13 cellular contexts compared by ENCODE assay signal in genomic region chr15:88769161-88769971, GRCh38. TPM values are rescaled to one million over a fixed set of nuclear protein-coding genes. Genes with fewer than 3 reads are reported as not detected.
DNase-seq lines count a peak whose midpoint lies in the region; ATAC-seq, FAIRE-seq and TF ChIP-seq lines count a peak whose summit lies in the region.
"Had no signal": no experiment of that assay in that cellular context is flagged by ENCODE, and none has a peak within 500 bp of the region (broad histone marks: within the 10 kb centered on the region; RNA-seq: fewer than 3 reads in every experiment).

No MANE protein-coding gene starts in this region.

- intact Hi-C loops in activated CD8-positive, alpha-beta T cell treated with anti-CD3 and anti-CD28 coated beads for 36 hours (cut with micrococcal nuclease), result no loop called here
- intact Hi-C loops in tibial artery (cut with DNase I; ENCODE audit: low total_unique reads), result no loop called here

- dilution Hi-C loops in keratinocyte (cut with MboI; ENCODE audit: extremely low pct_ligation_motif_present, low sequenced_read_pairs), result no loop called here

- H3K27ac ChIP-seq in keratinocyte (ENCODE audit: control insufficient read depth, insufficient read depth, low read length) (no peak overlapping the region), tibial artery (peak overlapping the region; percentile 31 to 73)
- H3K27ac ChIP-seq: left lung, right lobe of liver, VCaP had no signal

- peak; percentile 42 for ATAC-seq in activated CD8-positive, alpha-beta T cell treated with anti-CD3 and anti-CD28 coated beads for 36 hours
- ATAC-seq in activated CD8-positive, alpha-beta T cell treated with anti-CD3 and anti-CD28 coated beads, Interleukin-2, amount 10 ng/mL, durations not matched to agents 7 days and 5 days, result no peak
- no peak for ATAC-seq in HG03097 (IDR thresholded peaks at IDR 0.05; ENCODE audit: low FRiP score, unreplicated experiment)
- no peak for ATAC-seq in activated T-helper 17 cell treated with anti-CD3 and anti-CD28 coated beads, Interleukin-2, amount 50 U/mL, for 72 hours (replicated peaks)
- ATAC-seq: left lung had no signal

- no peak for TF ChIP-seq CTCF in activated CD8-positive, alpha-beta T cell treated with anti-CD3 and anti-CD28 coated beads for 36 hours (IDR thresholded peaks at IDR 0.05)
- no peak for TF ChIP-seq CTCF in choroid plexus epithelial cell (conservative IDR thresholded peaks at IDR 0.05; ENCODE audit: low read depth, low read length)
- no peak for TF ChIP-seq CTCF in keratinocyte (optimal IDR thresholded peaks at IDR 0.05 in 1 of 3, IDR thresholded peaks at IDR 0.05 in 1 of 3, conservative IDR thresholded peaks at IDR 0.05 in 1 of 3; ENCODE audit: extremely low read depth in 1 of 3, insufficient read depth in 2 of 3, low read length in 3 of 3)
- no peak for TF ChIP-seq CTCF in tibial artery (IDR thresholded peaks at IDR 0.05)

- H2AFZ ChIP-seq in keratinocyte (ENCODE audit: control insufficient read depth, low read length), result no peak overlapping the region

- H3K36me3 Mint-ChIP-seq in activated CD8-positive, alpha-beta T cell treated with anti-CD3 and anti-CD28 coated beads for 36 hours (ENCODE audit: low read depth), result no peaks in the 10 kb centered on the region
- no peaks in the 10 kb centered on the region for H3K36me3 Mint-ChIP-seq in activated CD8-positive, alpha-beta T cell treated with anti-CD3 and anti-CD28 coated beads, Interleukin-2, amount 10 ng/mL, durations not matched to agents 7 days and 5 days (ENCODE audit: low read depth)
- H3K36me3 Mint-ChIP-seq in activated T-helper 17 cell treated with anti-CD3 and anti-CD28 coated beads, Interleukin-2, amount 50 U/mL, for 72 hours (ENCODE audit: low read depth), result no peaks in the 10 kb centered on the region

- no peaks in the 10 kb centered on the region for H4K20me1 ChIP-seq in keratinocyte (ENCODE audit: control insufficient read depth, extremely low read depth, insufficient read depth, low read length)

- H3K27ac Mint-ChIP-seq in activated CD8-positive, alpha-beta T cell treated with anti-CD3 and anti-CD28 coated beads for 36 hours, result no peak overlapping the region
- no peak overlapping the region for H3K27ac Mint-ChIP-seq in activated CD8-positive, alpha-beta T cell treated with anti-CD3 and anti-CD28 coated beads, Interleukin-2, amount 10 ng/mL, durations not matched to agents 7 days and 5 days
- H3K27ac Mint-ChIP-seq in activated T-helper 17 cell treated with anti-CD3 and anti-CD28 coated beads, Interleukin-2, amount 50 U/mL, for 72 hours, result no peak overlapping the region

- H3K36me3 ChIP-seq in keratinocyte (ENCODE audit: control insufficient read depth in 2 of 2, extremely low read depth in 1 of 2, insufficient read depth in 2 of 2, low read length in 2 of 2) (no peaks in the 10 kb centered on the region), tibial artery (no peaks in the 10 kb centered on the region)
- H3K36me3 ChIP-seq: left lung, right lobe of liver had no signal

- H3K4me1 ChIP-seq in keratinocyte (ENCODE audit: control insufficient read depth, extremely low read depth, insufficient read depth, low read length) (no peaks in the 10 kb centered on the region), tibial artery (peaks cover 0 to 10% (median 6%) of the 10 kb centered on the region in 4 donors)
- H3K4me1 ChIP-seq: left lung, right lobe of liver had no signal

- H3K9me1 ChIP-seq in keratinocyte (ENCODE audit: control insufficient read depth, extremely low read depth, insufficient read depth, low read length), result no peaks in the 10 kb centered on the region

- H3K9me3 ChIP-seq in keratinocyte (ENCODE audit: control insufficient read depth, low read depth, low read length), result peaks cover 2% of the 10 kb centered on the region
- H3K9me3 ChIP-seq in tibial artery, result no peaks in the 10 kb centered on the region
- H3K9me3 ChIP-seq: right lobe of liver had no signal

- no peak for FAIRE-seq in keratinocyte (lab: Jason Lieb, UNC)

- no peaks in the 10 kb centered on the region for H3K79me2 ChIP-seq in keratinocyte (ENCODE audit: control insufficient read depth, insufficient read depth, low read length)

- POLR2A ChIA-PET in activated CD8-positive, alpha-beta T cell treated with anti-CD3 and anti-CD28 coated beads for 36 hours (lab: Charles Lee), result no interaction called here
- POLR2A ChIA-PET in activated CD8-positive, alpha-beta T cell treated with anti-CD3 and anti-CD28 coated beads, Interleukin-2, amount 10 ng/mL, durations not matched to agents 7 days and 5 days (lab: Charles Lee), result interaction anchor here (0.6 kb wide), 1 partner anchor 57 kb away, joined by 8 read pairs; no protein-coding TSS in a partner anchor

- CTCF ChIA-PET in activated CD8-positive, alpha-beta T cell treated with anti-CD3 and anti-CD28 coated beads for 36 hours (lab: Charles Lee), result interaction anchor here (1.6 kb wide), 1 partner anchor 44 kb away, joined by 3 read pairs; no protein-coding TSS in a partner anchor
- CTCF ChIA-PET in activated CD8-positive, alpha-beta T cell treated with anti-CD3 and anti-CD28 coated beads, Interleukin-2, amount 10 ng/mL, durations not matched to agents 7 days and 5 days (lab: Charles Lee), result no interaction called here

- peaks cover 29% of the 10 kb centered on the region for H3K27me3 ChIP-seq in keratinocyte (ENCODE audit: control insufficient read depth, extremely low read depth, insufficient read depth, low read length)
- no peaks in the 10 kb centered on the region for H3K27me3 ChIP-seq in tibial artery
- H3K27me3 ChIP-seq: right lobe of liver had no signal

- DNase-seq in activated CD8-positive, alpha-beta T cell treated with anti-CD3 and anti-CD28 coated beads for 36 hours, result peak; percentile 17
- DNase-seq in activated CD8-positive, alpha-beta T cell treated with anti-CD3 and anti-CD28 coated beads, Interleukin-2, amount 10 ng/mL, durations not matched to agents 7 days and 5 days, result no peak
- DNase-seq in choroid plexus epithelial cell (ENCODE audit: low read depth) (peak; percentile 4), keratinocyte (ENCODE audit: low read depth, low spot score) (no peak), tibial artery (peak in 1 of 2 donors; percentile 69)
- no peak for DNase-seq in activated CD4-positive, CD25-positive, alpha-beta regulatory T cell treated with anti-CD3 and anti-CD28 coated beads, Interleukin-2, amount 50 U/mL, for 72 hours
- DNase-seq: activated effector memory CD4-positive, alpha-beta T cell treated with Interleukin-2 at 50 U/mL for 16 hours; NCI-H1105; right lobe of liver had no signal

- peak overlapping the region; percentile 10 for H3K4me2 ChIP-seq in keratinocyte (ENCODE audit: control insufficient read depth, extremely low read depth, insufficient read depth, low read depth, low read length)

- H3K9ac ChIP-seq in keratinocyte (ENCODE audit: control insufficient read depth, extremely low read depth, insufficient read depth, low read length), result no peak overlapping the region

- peaks cover 35% of the 10 kb centered on the region for H3K27me3 Mint-ChIP-seq in activated CD8-positive, alpha-beta T cell treated with anti-CD3 and anti-CD28 coated beads for 36 hours
- H3K27me3 Mint-ChIP-seq in activated CD8-positive, alpha-beta T cell treated with anti-CD3 and anti-CD28 coated beads, Interleukin-2, amount 10 ng/mL, durations not matched to agents 7 days and 5 days (ENCODE audit: low read depth), result peaks cover 29% of the 10 kb centered on the region
- peaks cover 35% of the 10 kb centered on the region for H3K27me3 Mint-ChIP-seq in activated T-helper 17 cell treated with anti-CD3 and anti-CD28 coated beads, Interleukin-2, amount 50 U/mL, for 72 hours

- no peak overlapping the region for H3K4me3 Mint-ChIP-seq in activated CD8-positive, alpha-beta T cell treated with anti-CD3 and anti-CD28 coated beads for 36 hours
- H3K4me3 Mint-ChIP-seq in activated CD8-positive, alpha-beta T cell treated with anti-CD3 and anti-CD28 coated beads, Interleukin-2, amount 10 ng/mL, durations not matched to agents 7 days and 5 days, result no peak overlapping the region
- no peak overlapping the region for H3K4me3 Mint-ChIP-seq in activated T-helper 17 cell treated with anti-CD3 and anti-CD28 coated beads, Interleukin-2, amount 50 U/mL, for 72 hours

- H3K4me3 ChIP-seq in choroid plexus epithelial cell (ENCODE audit: low read depth, low read length) (no peak overlapping the region), keratinocyte (ENCODE audit: control insufficient read depth in 2 of 3, extremely low read depth in 1 of 3, insufficient read depth in 2 of 3, low read depth in 1 of 3, low read length in 3 of 3) (no peak overlapping the region), tibial artery (peak overlapping the region; percentile 40 to 44)
- H3K4me3 ChIP-seq: left lung, right lobe of liver had no signal

- no peaks in the 10 kb centered on the region for H3K4me1 Mint-ChIP-seq in activated CD8-positive, alpha-beta T cell treated with anti-CD3 and anti-CD28 coated beads for 36 hours (ENCODE audit: low read depth)
- H3K4me1 Mint-ChIP-seq in activated CD8-positive, alpha-beta T cell treated with anti-CD3 and anti-CD28 coated beads, Interleukin-2, amount 10 ng/mL, durations not matched to agents 7 days and 5 days (ENCODE audit: low read depth), result no peaks in the 10 kb centered on the region
- no peaks in the 10 kb centered on the region for H3K4me1 Mint-ChIP-seq in activated T-helper 17 cell treated with anti-CD3 and anti-CD28 coated beads, Interleukin-2, amount 50 U/mL, for 72 hours

- H3K9me3 Mint-ChIP-seq in activated CD8-positive, alpha-beta T cell treated with anti-CD3 and anti-CD28 coated beads for 36 hours, result peaks cover 8% of the 10 kb centered on the region
- peaks cover 6% of the 10 kb centered on the region for H3K9me3 Mint-ChIP-seq in activated CD8-positive, alpha-beta T cell treated with anti-CD3 and anti-CD28 coated beads, Interleukin-2, amount 10 ng/mL, durations not matched to agents 7 days and 5 days (ENCODE audit: insufficient read depth)
- no peaks in the 10 kb centered on the region for H3K9me3 Mint-ChIP-seq in activated T-helper 17 cell treated with anti-CD3 and anti-CD28 coated beads, Interleukin-2, amount 50 U/mL, for 72 hours

RNA-seq across cellular contexts. Expression of gene ACAN, which starts 33.9 kb away (rescaled TPM):
- not detected for total RNA-seq in activated CD8-positive, alpha-beta T cell treated with anti-CD3 and anti-CD28 coated beads for 36 hours
- not detected for total RNA-seq in activated CD8-positive, alpha-beta T cell treated with anti-CD3 and anti-CD28 coated beads, Interleukin-2, amount 10 ng/mL, durations not matched to agents 7 days and 5 days
- polyA plus RNA-seq in keratinocyte, result not detected in 3 replicates
- polyA plus RNA-seq in keratinocyte (2011; ENCODE audit: low read depth), result not detected
- polyA plus RNA-seq in keratinocyte (2011; cell fraction: cytosol; rRNA removed), result not detected in 2 replicates
- polyA plus RNA-seq in keratinocyte (2011; cell fraction: nucleus; rRNA removed), result not detected in 2 replicates
- not detected in 2 replicates for polyA plus RNA-seq in keratinocyte (2012; ENCODE audit: low replicate concordance)
- not detected in 3 replicates for polyA minus RNA-seq in keratinocyte
- not detected for polyA minus RNA-seq in keratinocyte (2011; cell fraction: cytosol; rRNA and poly(A)+ RNA removed)
- not detected in 2 replicates for polyA minus RNA-seq in keratinocyte (2011; cell fraction: nucleus; rRNA and poly(A)+ RNA removed)
- not detected for total RNA-seq in activated T-helper 17 cell treated with anti-CD3 and anti-CD28 coated beads, Interleukin-2, amount 50 U/mL, for 72 hours

Comparison
In these comparisons a context has a peak if more than half of its experiments do, and no peak if none do; other contexts are left out.
1. DNase-seq: peak in activated CD8-positive, alpha-beta T cell treated with anti-CD3 and anti-CD28 coated beads for 36 hours (single experiment) and choroid plexus epithelial cell (single experiment); none in activated CD8-positive, alpha-beta T cell treated with anti-CD3 and anti-CD28 coated beads, Interleukin-2, amount 10 ng/mL, durations not matched to agents 7 days and 5 days (single experiment), keratinocyte (single experiment) and activated CD4-positive, CD25-positive, alpha-beta regulatory T cell treated with anti-CD3 and anti-CD28 coated beads, Interleukin-2, amount 50 U/mL, for 72 hours (single experiment).
2. H3K4me3 ChIP-seq: peak in tibial artery (2 of 2); none in choroid plexus epithelial cell (single experiment) and keratinocyte (0 of 3).